In the genomic region with DNA sequence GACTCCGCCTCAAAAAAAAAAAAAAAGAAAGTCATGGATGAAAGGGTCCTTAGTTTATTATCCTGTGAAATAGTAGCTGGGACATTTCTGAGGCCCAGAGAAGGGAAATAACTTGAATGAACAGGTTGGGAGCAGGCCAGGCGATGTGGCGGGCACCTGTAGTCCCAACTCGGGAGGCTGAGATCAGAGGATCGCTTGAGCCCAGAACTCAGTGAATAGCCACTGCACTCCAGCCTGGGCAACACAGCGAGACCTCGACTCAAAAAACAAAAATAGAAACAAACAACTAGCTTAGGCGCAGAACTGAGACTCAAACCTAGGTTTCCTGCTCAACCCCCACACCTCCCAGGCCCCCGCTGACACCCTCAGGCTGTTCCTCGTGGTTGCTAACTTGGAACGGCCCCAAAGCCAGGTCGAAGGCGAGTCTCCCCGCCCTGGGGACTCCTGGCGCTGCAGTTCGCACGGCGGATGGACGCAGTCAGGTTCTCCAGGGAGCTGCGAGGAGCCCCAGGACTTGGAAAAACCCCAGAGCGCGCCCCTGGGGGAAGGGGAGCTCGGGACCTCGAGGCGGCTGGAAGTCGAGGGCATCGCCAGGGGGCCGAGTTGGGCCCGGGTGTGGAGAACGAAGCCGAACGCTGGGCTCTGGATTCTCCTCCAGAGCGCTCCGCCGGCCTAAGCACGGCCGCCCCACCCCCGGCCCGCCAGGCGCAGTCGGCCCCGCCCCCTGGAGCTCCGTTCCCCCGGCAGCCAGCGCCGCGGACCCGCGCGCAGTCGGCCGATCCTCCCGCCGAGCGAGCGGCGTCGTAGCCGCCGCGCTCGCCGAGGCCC, we compare ENCODE assay signal across 7 cellular contexts. TPM values are rescaled to one million over a fixed set of nuclear protein-coding genes. Genes with fewer than 3 reads are reported as not detected.
DNase-seq lines count a peak whose midpoint lies in the region; ATAC-seq and TF ChIP-seq lines count a peak whose summit lies in the region.

A gene with protein sequence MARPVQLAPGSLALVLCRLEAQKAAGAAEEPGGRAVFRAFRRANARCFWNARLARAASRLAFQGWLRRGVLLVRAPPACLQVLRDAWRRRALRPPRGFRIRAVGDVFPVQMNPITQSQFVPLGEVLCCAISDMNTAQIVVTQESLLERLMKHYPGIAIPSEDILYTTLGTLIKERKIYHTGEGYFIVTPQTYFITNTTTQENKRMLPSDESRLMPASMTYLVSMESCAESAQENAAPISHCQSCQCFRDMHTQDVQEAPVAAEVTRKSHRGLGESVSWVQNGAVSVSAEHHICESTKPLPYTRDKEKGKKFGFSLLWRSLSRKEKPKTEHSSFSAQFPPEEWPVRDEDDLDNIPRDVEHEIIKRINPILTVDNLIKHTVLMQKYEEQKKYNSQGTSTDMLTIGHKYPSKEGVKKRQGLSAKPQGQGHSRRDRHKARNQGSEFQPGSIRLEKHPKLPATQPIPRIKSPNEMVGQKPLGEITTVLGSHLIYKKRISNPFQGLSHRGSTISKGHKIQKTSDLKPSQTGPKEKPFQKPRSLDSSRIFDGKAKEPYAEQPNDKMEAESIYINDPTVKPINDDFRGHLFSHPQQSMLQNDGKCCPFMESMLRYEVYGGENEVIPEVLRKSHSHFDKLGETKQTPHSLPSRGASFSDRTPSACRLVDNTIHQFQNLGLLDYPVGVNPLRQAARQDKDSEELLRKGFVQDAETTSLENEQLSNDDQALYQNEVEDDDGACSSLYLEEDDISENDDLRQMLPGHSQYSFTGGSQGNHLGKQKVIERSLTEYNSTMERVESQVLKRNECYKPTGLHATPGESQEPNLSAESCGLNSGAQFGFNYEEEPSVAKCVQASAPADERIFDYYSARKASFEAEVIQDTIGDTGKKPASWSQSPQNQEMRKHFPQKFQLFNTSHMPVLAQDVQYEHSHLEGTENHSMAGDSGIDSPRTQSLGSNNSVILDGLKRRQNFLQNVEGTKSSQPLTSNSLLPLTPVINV (plus strand): TSS at position 768 of the 828 bp plus-strand sequence. CDS start 93 bp downstream, outside the sequence.

- DNase-seq in GM13976 (ENCODE audit: low spot score) (peak; percentile 86), NCI-H345 (lab: John Stamatoyannopoulos, UW) (peak; percentile 40), dermis microvascular lymphatic vessel endothelial cell (ENCODE audit: low read depth in 2 of 2) (peak; percentile 18 to 76), medulla oblongata (ENCODE audit: extremely low spot score) (peak; percentile 15)
- peak; percentile 50 to 51 for DNase-seq in activated CD4-positive, alpha-beta T cell treated with anti-CD3 and anti-CD28 coated beads, Interleukin-2, amount 50 U/mL, for 4 hours
- DNase-seq in stimulated activated CD8-positive, alpha-beta memory T cell treated with anti-CD3 and anti-CD28 coated beads, Interleukin-12 subunit alpha, Interleukin-12 subunit beta, amount 100 ng/mL, for 4 hours (ENCODE audit: low read depth) = peak; percentile 46

- in situ Hi-C loops in GM13976 (cut with MboI; ENCODE audit: low sequenced_read_pairs, unreplicated experiment) = no loop called here

- no peak for TF ChIP-seq CTCF in GM13976 (IDR thresholded peaks at IDR 0.05; ENCODE audit: borderline replicate concordance, control extremely low read depth, extremely low read depth, insufficient read depth, missing control alignments)

- ATAC-seq in HG02763 (IDR thresholded peaks at IDR 0.05; ENCODE audit: unreplicated experiment) = peak; percentile 72

RNA-seq across cellular contexts. Expression of the gene that starts here (rescaled TPM):
- 0.13 and 0.38 TPM in 2 replicates for total RNA-seq in dermis microvascular lymphatic vessel endothelial cell

Comparison
In these comparisons a context has a peak if more than half of its experiments do, and no peak if none do; other contexts are left out.
1. Peak in every context shown above with its lines: DNase-seq and ATAC-seq.
2. Peak in DNase-seq in dermis microvascular lymphatic vessel endothelial cell; RNA of the gene not detected or under 1 TPM.
3. DNase-seq: peak in every context shown above with its lines; median percentile 86 in GM13976; 50 in activated CD4-positive, alpha-beta T cell treated with anti-CD3 and anti-CD28 coated beads, Interleukin-2, amount 50 U/mL, for 4 hours; 47 in dermis microvascular lymphatic vessel endothelial cell; 46 in stimulated activated CD8-positive, alpha-beta memory T cell treated with anti-CD3 and anti-CD28 coated beads, Interleukin-12 subunit alpha, Interleukin-12 subunit beta, amount 100 ng/mL, for 4 hours; 40 in NCI-H345; 15 in medulla oblongata.